10 cellular contexts compared by ENCODE assay signal in the genomic region with DNA sequence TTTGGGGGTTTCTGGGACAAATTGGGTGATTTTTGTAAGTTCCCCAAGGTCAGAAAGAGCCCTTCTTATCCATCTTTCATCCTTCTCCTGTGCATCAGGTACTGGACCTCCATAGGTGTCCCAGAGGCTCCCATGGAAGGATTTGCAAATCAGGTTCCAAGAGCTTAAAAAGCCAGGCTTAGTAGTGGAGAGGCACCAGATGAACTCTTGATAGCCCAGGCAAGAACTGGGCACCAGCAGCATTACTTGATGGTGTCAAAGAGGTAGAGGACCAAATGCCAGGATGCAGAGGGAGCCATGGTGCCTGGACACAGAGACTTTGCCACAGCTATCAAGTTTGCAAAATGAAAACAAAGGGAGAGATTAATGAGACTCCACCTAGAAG. TPM values are rescaled to one million over a fixed set of nuclear protein-coding genes. Genes with fewer than 3 reads are reported as not detected.
A peak's percentile ranks its signal among the peaks of the same experiment; 100 is the strongest.
DNase-seq lines count a peak whose midpoint lies in the region; ATAC-seq and TF ChIP-seq lines count a peak whose summit lies in the region.
"Had no signal": no experiment of that assay in that cellular context is flagged by ENCODE, and none has a peak within 500 bp of the region (broad histone marks: within the 10 kb centered on the region; RNA-seq: fewer than 3 reads in every experiment).

No MANE protein-coding gene starts in this region.

- 0 out of 2 replicates have a peak overlapping the region, but pooled peaks have one; percentile 26 for H3K9ac ChIP-seq in HUES64 (ENCODE audit: low read depth, low read length)

- no peaks in the 10 kb centered on the region for H3K9me3 Mint-ChIP-seq in mesothelial cell of epicardium

- in situ Hi-C loops in brain microvascular endothelial cell (cut with HindIII; ENCODE audit: low pct_ligation_motif_present, low sequenced_read_pairs) (no loop called here), ACHN (cut with HindIII; ENCODE audit: low pct_ligation_motif_present, low pct_unique_long_range_greater_than_20kb, low sequenced_read_pairs) (no loop called here)

- DNase-seq in brain microvascular endothelial cell (no peak), mesothelial cell of epicardium (ENCODE audit: low spot score in 2 of 2, unreplicated experiment in 2 of 2) (no peak), thoracic aorta (ENCODE audit: low spot score) (no peak), RWPE1 (ENCODE audit: low spot score) (no peak), ACHN (no peak)
- no peak for DNase-seq in activated CD8-positive, alpha-beta memory T cell treated with anti-CD3 and anti-CD28 coated beads for 24 hours
- DNase-seq: KG1 had no signal

- H3K9me3 ChIP-seq in HUES64 (ENCODE audit: insufficient read depth, low read depth, low read length) (no peaks in the 10 kb centered on the region), thoracic aorta (no peaks in the 10 kb centered on the region)
- H3K9me3 ChIP-seq: mucosa of descending colon had no signal

- CTCF ChIA-PET in RWPE1 (lab: Yijun Ruan, JAX), result interaction anchor here (0.5 to 0.6 kb wide), 2 partner anchors 174 to 190 kb away, joined by 3 read pairs; no protein-coding TSS in a partner anchor

- H3K27me3 ChIP-seq in HUES64 (ENCODE audit: insufficient read depth, low read length) (no peaks in the 10 kb centered on the region), brain microvascular endothelial cell (replicated peaks) (no peaks in the 10 kb centered on the region), thoracic aorta (replicated peaks; ENCODE audit: insufficient read depth) (no peaks in the 10 kb centered on the region)

- no peak for ATAC-seq in thoracic aorta (ENCODE audit: insufficient number of reproducible peaks, low FRiP score, low read depth)

- H3K36me3 ChIP-seq in HUES64 (ENCODE audit: insufficient read depth, low read length), result no peaks in the 10 kb centered on the region
- H3K36me3 ChIP-seq in brain microvascular endothelial cell (replicated peaks), result no peaks in the 10 kb centered on the region
- H3K36me3 ChIP-seq in thoracic aorta, result no peaks in the 10 kb centered on the region

- H3K4me3 ChIP-seq in HUES64 (ENCODE audit: low read length), result peak overlapping the region; percentile 26; the same call in 1 of the 2 replicates
- H3K4me3 ChIP-seq in brain microvascular endothelial cell (ENCODE audit: low read depth, low read length), result no peak overlapping the region
- H3K4me3 ChIP-seq in thoracic aorta, result peak overlapping the region; percentile 58
- H3K4me3 ChIP-seq: mucosa of descending colon had no signal

- H3K4me3 Mint-ChIP-seq in mesothelial cell of epicardium, result peak overlapping the region; percentile 53

- H3K27ac Mint-ChIP-seq in mesothelial cell of epicardium, result no peak overlapping the region
- H3K27ac Mint-ChIP-seq: immature natural killer cell had no signal

- H3K27me3 Mint-ChIP-seq in mesothelial cell of epicardium (ENCODE audit: low read depth), result no peaks in the 10 kb centered on the region

- H3K36me3 Mint-ChIP-seq in mesothelial cell of epicardium, result no peaks in the 10 kb centered on the region
- H3K36me3 Mint-ChIP-seq: immature natural killer cell had no signal

- H3K27ac ChIP-seq in HUES64 (ENCODE audit: low read depth, low read length) (no peak overlapping the region), brain microvascular endothelial cell (peak overlapping the region; percentile 48), thoracic aorta (peak overlapping the region; percentile 28 to 54), RWPE1 (no peak overlapping the region)

- TF ChIP-seq CTCF in brain microvascular endothelial cell (IDR thresholded peaks at IDR 0.05; ENCODE audit: low read depth, low read length, missing control alignments) (no peak), mesothelial cell of epicardium (IDR thresholded peaks at IDR 0.05; ENCODE audit: unreplicated experiment) (no peak), thoracic aorta (IDR thresholded peaks at IDR 0.05) (no peak), RWPE1 (conservative IDR thresholded peaks at IDR 0.05; ENCODE audit: low read depth) (no peak)

- POLR2A ChIA-PET in RWPE1 (lab: Yijun Ruan, JAX; ENCODE audit: low non-redundant PET), result no interaction called here

- H3K4me1 ChIP-seq in HUES64 (ENCODE audit: insufficient read depth, low read length), result peaks cover 21% of the 10 kb centered on the region
- peaks cover 13 to 47% of the 10 kb centered on the region in 2 donors for H3K4me1 ChIP-seq in thoracic aorta (ENCODE audit: control insufficient read depth in 1 of 2, low read depth in 2 of 2)

- peaks cover 25% of the 10 kb centered on the region for H3K4me1 Mint-ChIP-seq in mesothelial cell of epicardium

RNA-seq across cellular contexts. Expression of gene TRAM2, which starts 20.9 kb away (rescaled TPM):
- polyA plus RNA-seq in HUES64 (2013, experiment 1 of 2), result 11.9 TPM
- 11.2 TPM for polyA plus RNA-seq in HUES64 (2013, experiment 2 of 2)
- total RNA-seq in mesothelial cell of epicardium (21.7 to 22.1 TPM (median 21.8 TPM) in 3 replicates), thoracic aorta (10 to 100 TPM; 40.0 to 41.8 TPM)

Comparison
In these comparisons a context has a peak if more than half of its experiments do, and no peak if none do; other contexts are left out.
1. H3K27ac ChIP-seq: peak in brain microvascular endothelial cell (single experiment) and thoracic aorta (2 of 2); none in HUES64 (single experiment) and RWPE1 (single experiment).